In genomic region chr20:43691928-43692524, GRCh38 we compare ENCODE assay signal across 8 cellular contexts. TPM values are rescaled to one million over a fixed set of nuclear protein-coding genes. Genes with fewer than 3 reads are reported as not detected.
DNase-seq lines count a peak whose midpoint lies in the region; ATAC-seq and TF ChIP-seq lines count a peak whose summit lies in the region.

No MANE protein-coding gene starts in this region.

- H3K4me3 ChIP-seq in gastroesophageal sphincter, result no peak overlapping the region

- H3K27ac Mint-ChIP-seq in activated CD8-positive, alpha-beta memory T cell treated with anti-CD3 and anti-CD28 coated beads, Interleukin-2, amount 10 ng/mL, durations not matched to agents 7 days and 5 days, result no peak overlapping the region

- no peaks in the 10 kb centered on the region for H3K27me3 Mint-ChIP-seq in activated CD8-positive, alpha-beta memory T cell treated with anti-CD3 and anti-CD28 coated beads, Interleukin-2, amount 10 ng/mL, durations not matched to agents 7 days and 5 days

- peak; percentile 69 for ATAC-seq in GM19395 (IDR thresholded peaks at IDR 0.05; ENCODE audit: unreplicated experiment)
- ATAC-seq in activated CD8-positive, alpha-beta memory T cell treated with anti-CD3 and anti-CD28 coated beads, Interleukin-2, amount 10 ng/mL, durations not matched to agents 7 days and 5 days, result peak; percentile 71
- ATAC-seq in gastroesophageal sphincter, result no peak

- TF ChIP-seq CTCF in C4-2B (conservative IDR thresholded peaks at IDR 0.05) (peak; percentile 83), gastroesophageal sphincter (IDR thresholded peaks at IDR 0.05) (peak in 1 of 4 experiments; percentile 39)

- CTCF ChIA-PET in activated CD8-positive, alpha-beta memory T cell treated with anti-CD3 and anti-CD28 coated beads, Interleukin-2, amount 10 ng/mL, durations not matched to agents 7 days and 5 days (lab: Charles Lee), result interaction anchor here (0.6 to 3.0 kb wide), 14 partner anchors 10 to 425 kb away, joined by 3 to 24 read pairs (median 3); no protein-coding TSS in a partner anchor

- no peaks in the 10 kb centered on the region for H3K4me1 ChIP-seq in gastroesophageal sphincter

- no peaks in the 10 kb centered on the region for H3K4me1 Mint-ChIP-seq in activated CD8-positive, alpha-beta memory T cell treated with anti-CD3 and anti-CD28 coated beads, Interleukin-2, amount 10 ng/mL, durations not matched to agents 7 days and 5 days

- no peaks in the 10 kb centered on the region for H3K9me3 Mint-ChIP-seq in activated CD8-positive, alpha-beta memory T cell treated with anti-CD3 and anti-CD28 coated beads, Interleukin-2, amount 10 ng/mL, durations not matched to agents 7 days and 5 days (ENCODE audit: low read depth)

- no peak overlapping the region for H3K4me3 Mint-ChIP-seq in activated CD8-positive, alpha-beta memory T cell treated with anti-CD3 and anti-CD28 coated beads, Interleukin-2, amount 10 ng/mL, durations not matched to agents 7 days and 5 days

- no peak for TF ChIP-seq POLR2A in gastroesophageal sphincter (IDR thresholded peaks at IDR 0.05)

- no peaks in the 10 kb centered on the region for H3K9me3 ChIP-seq in gastroesophageal sphincter

- peaks cover 19% of the 10 kb centered on the region for H3K36me3 Mint-ChIP-seq in activated CD8-positive, alpha-beta memory T cell treated with anti-CD3 and anti-CD28 coated beads, Interleukin-2, amount 10 ng/mL, durations not matched to agents 7 days and 5 days

- peak; percentile 23 to 47 for DNase-seq in NOMO-1 (lab: John Stamatoyannopoulos, UW; ENCODE audit: unreplicated experiment in 2 of 2)
- peak; percentile 71 for DNase-seq in activated CD8-positive, alpha-beta memory T cell treated with anti-CD3 and anti-CD28 coated beads, Interleukin-2, amount 10 ng/mL, durations not matched to agents 7 days and 5 days
- peak; percentile 33 for DNase-seq in fibroblast of the conjunctiva (ENCODE audit: low read depth)
- peak; percentile 40 to 47 (median 45) for DNase-seq in stimulated activated CD4-positive, alpha-beta T cell treated with anti-CD3 and anti-CD28 coated beads, Interleukin-12 subunit alpha, Interleukin-12 subunit beta, amount 100 ng/mL, for 48 hours (ENCODE audit: low read depth in 2 of 3, low spot score in 1 of 3)
- DNase-seq in KG1 (lab: John Stamatoyannopoulos, UW), result no peak

- H3K27ac ChIP-seq in C4-2B (no peak overlapping the region), gastroesophageal sphincter (no peak overlapping the region)

- WGBS in gastroesophageal sphincter (ENCODE audit: low coverage in 1 of 2), 2 donors, result 50 to 92% methylated on average over 1 to 2 of the region's 5 CpGs

- no peak for TF ChIP-seq EP300 in gastroesophageal sphincter (IDR thresholded peaks at IDR 0.05)

- H3K27me3 ChIP-seq in gastroesophageal sphincter, result no peaks in the 10 kb centered on the region

- H3K36me3 ChIP-seq in gastroesophageal sphincter, result no peaks in the 10 kb centered on the region

RNA-seq across cellular contexts. Expression of gene MYBL2, which starts 25.1 kb away (rescaled TPM):
- 100 to 1,000 TPM; 114 to 118 TPM for total RNA-seq in activated CD8-positive, alpha-beta memory T cell treated with anti-CD3 and anti-CD28 coated beads, Interleukin-2, amount 10 ng/mL, durations not matched to agents 7 days and 5 days
- under 1 TPM in 1 of 4 donors, not detected in 3; 0.20 TPM for total RNA-seq in gastroesophageal sphincter

RNA-seq across cellular contexts. Expression of gene GTSF1L, which starts 34.8 kb away (rescaled TPM):
- total RNA-seq in activated CD8-positive, alpha-beta memory T cell treated with anti-CD3 and anti-CD28 coated beads, Interleukin-2, amount 10 ng/mL, durations not matched to agents 7 days and 5 days, result under 1 TPM in 1 of 2 experiments, not detected in 1; 0.28 TPM
- not detected for total RNA-seq in gastroesophageal sphincter

Comparison
In these comparisons a context has a peak if more than half of its experiments do, and no peak if none do; other contexts are left out.
1. RNA of gene MYBL2, which starts 25.1 kb away (total RNA-seq): 114 to 118 TPM in activated CD8-positive, alpha-beta memory T cell treated with anti-CD3 and anti-CD28 coated beads, Interleukin-2, amount 10 ng/mL, durations not matched to agents 7 days and 5 days; 0.20 TPM in gastroesophageal sphincter; every median in the first group is over 10 times any median in the second.